In genomic region chr14:34539407-34540180, GRCh38 we compare ENCODE assay signal across 8 cellular contexts. TPM values are rescaled to one million over a fixed set of nuclear protein-coding genes. Genes with fewer than 3 reads are reported as not detected.
DNase-seq lines count a peak whose midpoint lies in the region; ATAC-seq and TF ChIP-seq lines count a peak whose summit lies in the region.

Gene EAPP, minus strand, starts transcription at chr14:34539701. Its CDS starts 73 bp downstream, at chr14:34539628.

- no peaks in the 10 kb centered on the region for H3K9me3 ChIP-seq in CD4-positive, alpha-beta memory T cell (ENCODE audit: control insufficient read depth in 1 of 2, low read length in 2 of 2)
- H3K9me3 ChIP-seq in esophagus muscularis mucosa: no peaks in the 10 kb centered on the region

- peak; percentile 86 for TF ChIP-seq POLR2A in esophagus muscularis mucosa (IDR thresholded peaks at IDR 0.05; ENCODE audit: low read depth)

- H3K27me3 ChIP-seq in CD4-positive, alpha-beta memory T cell (ENCODE audit: insufficient read depth, low read length): no peaks in the 10 kb centered on the region
- H3K27me3 ChIP-seq in esophagus muscularis mucosa: no peaks in the 10 kb centered on the region

- peak within 1 kb of the TSS; percentile 97 to 100 (median 99) for H3K27ac Mint-ChIP-seq in CD4-positive, alpha-beta memory T cell
- H3K27ac Mint-ChIP-seq in naive thymus-derived CD8-positive, alpha-beta T cell: peak within 1 kb of the TSS; percentile 95 to 100 (median 99)
- peak within 1 kb of the TSS; percentile 97 for H3K27ac Mint-ChIP-seq in stimulated activated naive CD8-positive, alpha-beta T cell treated with anti-CD3 and anti-CD28 coated beads, Interleukin-15, Interleukin-2, amounts not matched to agents 100 ng/mL and 50 ng/mL, for 24 hours

- peak within 1 kb of the TSS; percentile 97 to 100 (median 99) for H3K4me3 Mint-ChIP-seq in CD4-positive, alpha-beta memory T cell
- H3K4me3 Mint-ChIP-seq in naive thymus-derived CD8-positive, alpha-beta T cell: peak within 1 kb of the TSS; percentile 93 to 100 (median 98)
- peak within 1 kb of the TSS; percentile 98 for H3K4me3 Mint-ChIP-seq in stimulated activated naive CD8-positive, alpha-beta T cell treated with anti-CD3 and anti-CD28 coated beads, Interleukin-15, Interleukin-2, amounts not matched to agents 100 ng/mL and 50 ng/mL, for 24 hours

- WGBS in esophagus muscularis mucosa: 1% methylated on average over 40 of the region's 59 CpGs

- intact Hi-C loops in CD4-positive, alpha-beta memory T cell (cut with micrococcal nuclease): loop anchor here (5.0 to 10.0 kb wide), 5 partner anchors 77 to 1285 kb away; partner anchors contain the start of genes BRMS1L, NFKBIA, PPP2R3C and PRORP
- intact Hi-C loops in esophagus muscularis mucosa (cut with DNase I): loop anchor here (10.0 kb wide), 1 partner anchor 75 kb away; the partner anchor contains the start of gene SPTSSA

- POLR2A ChIA-PET in CD4-positive, alpha-beta memory T cell (lab: Charles Lee; ENCODE audit: partially characterized antibody): interaction anchor here (1.0 to 2.0 kb wide), 7 partner anchors 9 to 864 kb away, joined by 3 to 13 read pairs (median 4); partner anchors contain the start of genes PPP2R3C and PSMA6
- POLR2A ChIA-PET in naive thymus-derived CD8-positive, alpha-beta T cell (lab: Charles Lee): interaction anchor here (0.6 to 1.1 kb wide), 2 partner anchors 11 to 1287 kb away, joined by 3 read pairs; no protein-coding TSS in a partner anchor

- H3K36me3 ChIP-seq in CD4-positive, alpha-beta memory T cell (ENCODE audit: insufficient read depth, low read length): peaks cover 8% of the 10 kb centered on the region
- peaks cover 5 to 29% (median 20%) of the 10 kb centered on the region in 4 donors for H3K36me3 ChIP-seq in esophagus muscularis mucosa

- H3K9me3 Mint-ChIP-seq in CD4-positive, alpha-beta memory T cell: peaks cover 0 to 2% (median 0%) of the 10 kb centered on the region in 8 donors
- no peaks in the 10 kb centered on the region for H3K9me3 Mint-ChIP-seq in naive thymus-derived CD8-positive, alpha-beta T cell
- no peaks in the 10 kb centered on the region for H3K9me3 Mint-ChIP-seq in stimulated activated naive CD8-positive, alpha-beta T cell treated with anti-CD3 and anti-CD28 coated beads, Interleukin-15, Interleukin-2, amounts not matched to agents 100 ng/mL and 50 ng/mL, for 24 hours

- H3K4me1 Mint-ChIP-seq in CD4-positive, alpha-beta memory T cell: peaks cover 19 to 45% (median 31%) of the 10 kb centered on the region in 4 donors
- H3K4me1 Mint-ChIP-seq in naive thymus-derived CD8-positive, alpha-beta T cell: peaks cover 5 to 36% (median 24%) of the 10 kb centered on the region in 4 donors
- H3K4me1 Mint-ChIP-seq in stimulated activated naive CD8-positive, alpha-beta T cell treated with anti-CD3 and anti-CD28 coated beads, Interleukin-15, Interleukin-2, amounts not matched to agents 100 ng/mL and 50 ng/mL, for 24 hours (ENCODE audit: low read depth): peaks cover 35% of the 10 kb centered on the region

- peak; percentile 100 for ATAC-seq in GM21423 (IDR thresholded peaks at IDR 0.05; ENCODE audit: unreplicated experiment)
- ATAC-seq in naive thymus-derived CD8-positive, alpha-beta T cell: peak; percentile 97

- CTCF ChIA-PET in CD4-positive, alpha-beta memory T cell (lab: Charles Lee; ENCODE audit: partially characterized antibody): no interaction called here

- no peaks in the 10 kb centered on the region for H3K27me3 Mint-ChIP-seq in CD4-positive, alpha-beta memory T cell
- no peaks in the 10 kb centered on the region for H3K27me3 Mint-ChIP-seq in naive thymus-derived CD8-positive, alpha-beta T cell
- no peaks in the 10 kb centered on the region for H3K27me3 Mint-ChIP-seq in stimulated activated naive CD8-positive, alpha-beta T cell treated with anti-CD3 and anti-CD28 coated beads, Interleukin-15, Interleukin-2, amounts not matched to agents 100 ng/mL and 50 ng/mL, for 24 hours

- H3K36me3 Mint-ChIP-seq in CD4-positive, alpha-beta memory T cell: peaks cover 4 to 21% of the 10 kb centered on the region in 2 donors
- peaks cover 0 to 23% (median 0%) of the 10 kb centered on the region in 3 donors for H3K36me3 Mint-ChIP-seq in naive thymus-derived CD8-positive, alpha-beta T cell
- H3K36me3 Mint-ChIP-seq in stimulated activated naive CD8-positive, alpha-beta T cell treated with anti-CD3 and anti-CD28 coated beads, Interleukin-15, Interleukin-2, amounts not matched to agents 100 ng/mL and 50 ng/mL, for 24 hours (ENCODE audit: low read depth): peaks cover 5% of the 10 kb centered on the region

- no peak for TF ChIP-seq EP300 in esophagus muscularis mucosa (IDR thresholded peaks at IDR 0.05)

- H3K4me1 ChIP-seq in CD4-positive, alpha-beta memory T cell (ENCODE audit: insufficient read depth, low read length): peaks cover 31% of the 10 kb centered on the region
- peaks cover 23 to 34% (median 32%) of the 10 kb centered on the region in 4 donors for H3K4me1 ChIP-seq in esophagus muscularis mucosa

- peak in 2 of 3 experiments; percentile 6 to 9 for TF ChIP-seq CTCF in esophagus muscularis mucosa (IDR thresholded peaks at IDR 0.05)

- H3K27ac ChIP-seq in CD4-positive, alpha-beta memory T cell (ENCODE audit: low read depth, low read length): peak within 1 kb of the TSS; percentile 100
- peak within 1 kb of the TSS; percentile 90 to 95 (median 92) for H3K27ac ChIP-seq in esophagus muscularis mucosa (replicated peaks in 1 of 4)

- peak; percentile 91 to 97 (median 93) for DNase-seq in CD4-positive, alpha-beta memory T cell
- DNase-seq in HuH-7 (ENCODE audit: low spot score) (peak; percentile 87), esophagus muscularis mucosa (ENCODE audit: extremely low spot score) (peak; percentile 99), NCI-H2029 (lab: John Stamatoyannopoulos, UW) (no peak)
- DNase-seq in activated CD8-positive, alpha-beta memory T cell treated with anti-CD3 and anti-CD28 coated beads, Interleukin-2, amount 50 U/mL, for 24 hours (ENCODE audit: extremely low read depth): peak; percentile 90
- DNase-seq in naive thymus-derived CD8-positive, alpha-beta T cell: peak; percentile 90 to 98 (median 93)

- H3K4me3 ChIP-seq in CD4-positive, alpha-beta memory T cell (ENCODE audit: low read length in 2 of 2): peak within 1 kb of the TSS; percentile 66 to 94
- H3K4me3 ChIP-seq in esophagus muscularis mucosa: peak within 1 kb of the TSS; percentile 66 to 81 (median 74)

RNA-seq across cellular contexts. Expression of gene EAPP, which starts in this region (rescaled TPM):
- total RNA-seq in CD4-positive, alpha-beta memory T cell: 10 to 100 TPM; 58.2 to 66.4 TPM
- 100 to 1,000 TPM; 106 to 141 TPM for polyA plus RNA-seq in CD4-positive, alpha-beta memory T cell
- 10 to 100 TPM; 24.1 to 33.8 (median 30.4) TPM for total RNA-seq in esophagus muscularis mucosa
- total RNA-seq in naive thymus-derived CD8-positive, alpha-beta T cell: 10 to 100 TPM; 74.9 to 77.5 TPM
- 100 to 1,000 TPM; 101 to 115 (median 107) TPM for polyA plus RNA-seq in naive thymus-derived CD8-positive, alpha-beta T cell
